ENCODE assay signal across 2 cellular contexts in genomic region chr1:181129771-181130606, GRCh38.
TF ChIP-seq lines count a peak whose summit lies in the region.

No MANE protein-coding gene starts in this region.

TF ChIP-seq in A549, 52 proteins besides CTCF, POLR2A, EP300 and RAD21:
- TF ChIP-seq GATA3 (IDR thresholded peaks at IDR 0.05; ENCODE audit: borderline replicate concordance) (no peak), MAFK (IDR thresholded peaks at IDR 0.05; ENCODE audit: partially characterized antibody) (peak; percentile 64), NFE2L2 (conservative IDR thresholded peaks at IDR 0.05; ENCODE audit: low read length) (peak; percentile 45; the same call in 1 of the 2 replicates), MAX (IDR thresholded peaks at IDR 0.05) (0 out of 2 replicates have a peak, but pooled peaks have one; percentile 6)

TF ChIP-seq in H1, 55 proteins besides CTCF, POLR2A, EP300 and RAD21:
- TF ChIP-seq SAP30 (IDR thresholded peaks at IDR 0.05; ENCODE audit: insufficient read depth, insufficient replicate concordance, low read length) (no peak), KDM5A (IDR thresholded peaks at IDR 0.05; ENCODE audit: low read length) (no peak), POLR2AphosphoS5 (IDR thresholded peaks at IDR 0.05; ENCODE audit: low read depth, low read length) (no peak), CBX5 (IDR thresholded peaks at IDR 0.05; ENCODE audit: low read depth, low read length) (no peak), SP1 (IDR thresholded peaks at IDR 0.05; ENCODE audit: low read depth, low read length) (no peak), MAX (IDR thresholded peaks at IDR 0.05) (no peak), YY1 (IDR thresholded peaks at IDR 0.05; ENCODE audit: low read depth, low read length) (no peak), BACH1 (IDR thresholded peaks at IDR 0.05; ENCODE audit: low read length) (no peak), RXRA (IDR thresholded peaks at IDR 0.05; ENCODE audit: insufficient read depth, low read depth, low read length) (no peak), CHD7 (IDR thresholded peaks at IDR 0.05; ENCODE audit: insufficient replicate concordance, low read length) (no peak), CHD2 (IDR thresholded peaks at IDR 0.05; ENCODE audit: low read length) (no peak)
